ENCODE assay signal across 18 cellular contexts in the genomic region with DNA sequence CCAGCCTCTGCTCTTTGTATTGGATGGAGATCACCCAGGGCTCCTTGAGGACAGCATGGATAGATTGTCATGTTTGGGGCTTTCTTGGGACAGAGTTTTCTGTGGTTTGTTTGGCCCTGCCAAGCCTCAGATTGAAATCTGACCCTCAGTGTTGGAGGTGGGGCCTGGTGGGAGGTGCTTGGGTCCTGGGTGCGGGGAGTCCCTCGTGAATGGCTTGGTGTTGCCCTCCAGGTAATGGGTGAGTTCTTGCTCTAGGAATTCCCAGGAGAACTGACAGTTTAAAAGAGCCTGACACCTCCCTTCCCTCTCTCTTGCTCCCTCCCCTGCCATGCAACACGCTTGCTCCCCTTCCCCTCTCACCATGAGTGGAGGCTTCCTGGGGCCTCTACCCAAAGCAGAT.
"Had no signal": no experiment of that assay in that cellular context is flagged by ENCODE, and none has a peak within 500 bp of the region (broad histone marks: within the 10 kb centered on the region; RNA-seq: fewer than 3 reads in every experiment).

No MANE protein-coding gene starts in this region.

- H3K4me3 ChIP-seq: esophagus muscularis mucosa, gastrocnemius medialis, heart right ventricle, left ventricle myocardium inferior, lower lobe of right lung, stomach, uterus had no signal

- H3K9me3 ChIP-seq: esophagus muscularis mucosa, gastrocnemius medialis, heart right ventricle, left ventricle myocardium inferior, lower lobe of right lung, stomach, uterus had no signal

- H3K27me3 ChIP-seq: uterus had no signal

- H3K4me3 Mint-ChIP-seq: memory B cell, nephron had no signal

- H3K36me3 Mint-ChIP-seq: memory B cell, naive B cell had no signal

- DNase-seq: effector memory CD4-positive, alpha-beta T cell; gastrocnemius medialis; heart right ventricle; left ventricle myocardium inferior; lower lobe of right lung; midbrain; naive B cell; small intestine; stimulated activated CD4-positive, alpha-beta T cell treated with anti-CD3 and anti-CD28 coated beads, Interleukin-12 subunit alpha, Interleukin-12 subunit beta, amount 100 ng/mL, for 4 hours; stimulated activated naive CD4-positive, alpha-beta T cell; substantia nigra; trophoblast cell; uterus had no signal

- H3K4me1 Mint-ChIP-seq: memory B cell, nephron had no signal

- H3K27ac Mint-ChIP-seq: memory B cell, naive B cell, nephron had no signal

- ATAC-seq: gastrocnemius medialis, heart right ventricle, lower lobe of right lung had no signal

- H3K36me3 ChIP-seq: esophagus muscularis mucosa, gastrocnemius medialis, heart right ventricle, left ventricle myocardium inferior, lower lobe of right lung, stomach, uterus had no signal

- H3K27ac ChIP-seq: epithelial cell of prostate, esophagus muscularis mucosa, gastrocnemius medialis, heart right ventricle, left ventricle myocardium inferior, lower lobe of right lung, stomach, uterus had no signal

- H3K4me1 ChIP-seq: esophagus muscularis mucosa, gastrocnemius medialis, heart right ventricle, left ventricle myocardium inferior, lower lobe of right lung, stomach, uterus had no signal

- H3K9me3 Mint-ChIP-seq: memory B cell, nephron had no signal
